13 cellular contexts compared by ENCODE assay signal in genomic region chr6:7502743-7503142, GRCh38.
"Had no signal": no experiment of that assay in that cellular context is flagged by ENCODE, and none has a peak within 500 bp of the region (broad histone marks: within the 10 kb centered on the region; RNA-seq: fewer than 3 reads in every experiment).

No MANE protein-coding gene starts in this region.

- H3K27ac ChIP-seq: brain microvascular endothelial cell had no signal

- H3K36me3 ChIP-seq: brain microvascular endothelial cell had no signal

- ATAC-seq: activated naive CD4-positive, alpha-beta T cell treated with anti-CD3 and anti-CD28 coated beads, Interleukin-2, amount 50 U/mL, for 72 hours; activated T-cell treated with anti-CD3 and anti-CD28 coated beads, Interleukin-2, amount 50 U/mL, for 4 hours; effector memory CD8-positive, alpha-beta T cell had no signal

- H3K27me3 ChIP-seq: brain microvascular endothelial cell had no signal

- H3K4me2 ChIP-seq: smooth muscle cell had no signal

- DNase-seq: activated CD4-positive, alpha-beta T cell treated with anti-CD3 and anti-CD28 coated beads for 1 hour; activated CD4-positive, alpha-beta T cell treated with anti-CD3 and anti-CD28 coated beads, Interleukin-2, amount 50 U/mL, for 48 hours; activated effector memory CD4-positive, alpha-beta T cell treated with anti-CD3 and anti-CD28 coated beads, Interleukin-2, amount 50 U/mL, for 16 hours; activated T-cell treated with anti-CD3 and anti-CD28 coated beads, Interleukin-2, amount 50 U/mL, for 4 hours; brain microvascular endothelial cell; cerebellar nuclear complex; effector memory CD8-positive, alpha-beta T cell; T-helper 9 cell had no signal

- FAIRE-seq: islet of Langerhans had no signal

- H3K27me3 Mint-ChIP-seq: type B pancreatic cell had no signal

- H3K36me3 Mint-ChIP-seq: activated naive CD4-positive, alpha-beta T cell treated with anti-CD3 and anti-CD28 coated beads, Interleukin-2, amount 50 U/mL, for 72 hours; type B pancreatic cell had no signal

- H3K27ac Mint-ChIP-seq: activated naive CD4-positive, alpha-beta T cell treated with anti-CD3 and anti-CD28 coated beads, Interleukin-2, amount 50 U/mL, for 72 hours; dendritic cell treated with granulocyte-macrophage colony-stimulating factor and Interleukin-4, amounts not matched to agents 40 ng/mL and 50 ng/mL, for 4 days; effector memory CD8-positive, alpha-beta T cell had no signal

- H3K4me3 Mint-ChIP-seq: activated T-cell treated with anti-CD3 and anti-CD28 coated beads, Interleukin-2, amount 50 U/mL, for 4 hours; dendritic cell treated with granulocyte-macrophage colony-stimulating factor and Interleukin-4, amounts not matched to agents 40 ng/mL and 50 ng/mL, for 4 days; effector memory CD8-positive, alpha-beta T cell; type B pancreatic cell had no signal

- H3K9me3 Mint-ChIP-seq: activated naive CD4-positive, alpha-beta T cell treated with anti-CD3 and anti-CD28 coated beads, Interleukin-2, amount 50 U/mL, for 72 hours; activated T-cell treated with anti-CD3 and anti-CD28 coated beads, Interleukin-2, amount 50 U/mL, for 4 hours; dendritic cell treated with granulocyte-macrophage colony-stimulating factor and Interleukin-4, amounts not matched to agents 40 ng/mL and 50 ng/mL, for 4 days; effector memory CD8-positive, alpha-beta T cell had no signal

- H3K4me3 ChIP-seq: smooth muscle cell had no signal
